Comparison of ENCODE assay signal across 9 cellular contexts in the genomic region with DNA sequence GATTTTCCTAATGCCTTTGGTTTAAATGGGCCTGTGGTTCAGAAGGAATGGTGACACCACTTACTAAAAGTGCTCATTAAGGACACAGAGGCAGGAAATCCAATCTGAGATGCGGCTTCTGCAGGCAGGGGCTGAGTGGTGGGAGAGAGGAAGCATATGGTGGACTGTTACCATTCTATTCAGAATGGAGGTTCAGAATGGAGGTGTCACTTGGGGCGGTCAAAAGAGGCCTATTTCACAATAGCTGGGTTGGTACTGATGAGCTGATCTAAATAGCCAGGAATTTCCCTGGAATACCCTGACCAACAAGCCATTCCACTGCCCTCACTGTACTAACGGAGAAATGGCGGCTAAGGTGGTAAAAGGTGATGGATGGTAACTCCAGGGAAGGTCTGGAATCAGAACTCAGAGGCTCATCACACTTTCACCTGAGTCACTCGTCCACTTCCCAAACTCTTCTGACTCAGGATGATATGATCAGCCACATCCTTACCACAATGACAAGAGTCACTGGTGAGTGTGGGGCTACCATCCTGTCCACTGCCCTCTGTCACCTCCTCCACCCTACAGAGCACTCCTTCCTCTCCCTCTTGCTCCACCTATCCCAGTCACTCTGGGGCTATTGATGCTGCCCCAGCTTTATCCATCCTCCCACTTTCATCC. TPM values are rescaled to one million over a fixed set of nuclear protein-coding genes. Genes with fewer than 3 reads are reported as not detected.
A peak's percentile ranks its signal among the peaks of the same experiment; 100 is the strongest.
DNase-seq lines count a peak whose midpoint lies in the region; ATAC-seq, FAIRE-seq and TF ChIP-seq lines count a peak whose summit lies in the region.
"Had no signal": no experiment of that assay in that cellular context is flagged by ENCODE, and none has a peak within 500 bp of the region (broad histone marks: within the 10 kb centered on the region; RNA-seq: fewer than 3 reads in every experiment).

No MANE protein-coding gene starts in this region.

- H4K20me1 ChIP-seq in keratinocyte (ENCODE audit: control insufficient read depth, extremely low read depth, insufficient read depth, low read length), result no peaks in the 10 kb centered on the region

- no peak overlapping the region for H2AFZ ChIP-seq in keratinocyte (ENCODE audit: control insufficient read depth, low read length)

- DNase-seq in stimulated activated CD4-positive, alpha-beta T cell treated with anti-CD3 and anti-CD28 coated beads, Interleukin-4, amount 100 ng/mL, for 24 hours, result peak; percentile 9
- DNase-seq in stimulated activated CD4-positive, alpha-beta T cell treated with anti-CD3 and anti-CD28 coated beads, Interleukin-12 subunit alpha, Interleukin-12 subunit beta, amount 100 ng/mL, for 4 hours, result no peak
- no peak for DNase-seq in RWPE2 (ENCODE audit: low spot score)
- no peak for DNase-seq in keratinocyte (ENCODE audit: low read depth, low spot score)
- no peak for DNase-seq in aorta
- DNase-seq in cortex of kidney (lab: John Stamatoyannopoulos, UW), result no peak
- no peak for DNase-seq in NCI-H2029 treated with DMSO at 0.1 percent for 48 hours (lab: John Stamatoyannopoulos, UW)

- H3K4me3 ChIP-seq in RWPE2 (ENCODE audit: severe bottlenecking) (no peak overlapping the region), keratinocyte (ENCODE audit: control insufficient read depth in 2 of 3, extremely low read depth in 1 of 3, insufficient read depth in 2 of 3, low read depth in 1 of 3, low read length in 3 of 3) (no peak overlapping the region), aorta (ENCODE audit: low read length in 2 of 2) (no peak overlapping the region)

- intact Hi-C loops in aorta (cut with DNase I), result loop anchor here (1.0 kb wide), 1 partner anchor 82 kb away; no protein-coding TSS in a partner anchor

- ATAC-seq in RWPE2 (ENCODE audit: low read depth) (peak; percentile 67), aorta (ENCODE audit: low FRiP score) (peak; percentile 12), GM18511 (IDR thresholded peaks at IDR 0.05; ENCODE audit: unreplicated experiment) (no peak)

- no peak overlapping the region for H3K9ac ChIP-seq in keratinocyte (ENCODE audit: control insufficient read depth, extremely low read depth, insufficient read depth, low read length)

- H3K36me3 ChIP-seq in RWPE2 (ENCODE audit: low read depth) (peaks cover 60% of the 10 kb centered on the region), keratinocyte (ENCODE audit: control insufficient read depth in 2 of 2, extremely low read depth in 1 of 2, insufficient read depth in 2 of 2, low read length in 2 of 2) (peaks cover 21 to 22% of the 10 kb centered on the region in 2 experiments), aorta (ENCODE audit: control insufficient read depth in 1 of 2, insufficient read depth in 2 of 2, low read length in 1 of 2) (peaks cover 0 to 5% of the 10 kb centered on the region in 2 donors)

- dilution Hi-C loops in keratinocyte (cut with MboI; ENCODE audit: extremely low pct_ligation_motif_present, low sequenced_read_pairs), result no loop called here

- peak; percentile 88 for FAIRE-seq in keratinocyte (lab: Jason Lieb, UNC)

- H3K9me3 ChIP-seq in RWPE2 (ENCODE audit: severe bottlenecking) (no peaks in the 10 kb centered on the region), keratinocyte (ENCODE audit: control insufficient read depth, low read depth, low read length) (no peaks in the 10 kb centered on the region), aorta (ENCODE audit: control insufficient read depth, low read length) (no peaks in the 10 kb centered on the region)
- H3K9me3 ChIP-seq: Caco-2 had no signal

- H3K27ac ChIP-seq in RWPE2 (ENCODE audit: poor library complexity, severe bottlenecking) (peak overlapping the region; percentile 35), keratinocyte (ENCODE audit: control insufficient read depth, insufficient read depth, low read length) (peak overlapping the region; percentile 5), aorta (ENCODE audit: low read depth in 1 of 2, low read length in 2 of 2) (no peak overlapping the region)

- WGBS in aorta, 2 donors, result 91 to 95% methylated on average over 5 of the region's 5 CpGs

- H3K4me2 ChIP-seq in keratinocyte (ENCODE audit: control insufficient read depth, extremely low read depth, insufficient read depth, low read depth, low read length), result peak overlapping the region; percentile 30

- H3K79me2 ChIP-seq in keratinocyte (ENCODE audit: control insufficient read depth, insufficient read depth, low read length), result no peaks in the 10 kb centered on the region

- H3K9me1 ChIP-seq in keratinocyte (ENCODE audit: control insufficient read depth, extremely low read depth, insufficient read depth, low read length), result no peaks in the 10 kb centered on the region

- H3K27me3 ChIP-seq in RWPE2 (ENCODE audit: insufficient read depth, poor library complexity, severe bottlenecking) (no peaks in the 10 kb centered on the region), keratinocyte (ENCODE audit: control insufficient read depth, extremely low read depth, insufficient read depth, low read length) (no peaks in the 10 kb centered on the region), aorta (ENCODE audit: control insufficient read depth in 1 of 2, insufficient read depth in 2 of 2, low read length in 1 of 2) (no peaks in the 10 kb centered on the region)

- H3K4me1 ChIP-seq in RWPE2 (ENCODE audit: insufficient read depth, poor library complexity, severe bottlenecking) (peaks cover 13% of the 10 kb centered on the region), keratinocyte (ENCODE audit: control insufficient read depth, extremely low read depth, insufficient read depth, low read length) (peaks cover 29% of the 10 kb centered on the region), aorta (ENCODE audit: control insufficient read depth in 1 of 2, insufficient read depth in 2 of 2, low read length in 2 of 2) (no peaks in the 10 kb centered on the region)
- H3K4me1 ChIP-seq: Caco-2 had no signal

- no peak for TF ChIP-seq CTCF in RWPE2 (IDR thresholded peaks at IDR 0.05; ENCODE audit: poor library complexity, severe bottlenecking)
- no peak for TF ChIP-seq CTCF in keratinocyte (optimal IDR thresholded peaks at IDR 0.05 in 1 of 3, IDR thresholded peaks at IDR 0.05 in 1 of 3, conservative IDR thresholded peaks at IDR 0.05 in 1 of 3; ENCODE audit: extremely low read depth in 1 of 3, insufficient read depth in 2 of 3, low read length in 3 of 3)

RNA-seq across cellular contexts. Expression of gene RFT1, which starts 15.7 kb away (rescaled TPM):
- polyA plus RNA-seq in keratinocyte (25.5 to 34.4 TPM (median 29.6 TPM) in 3 replicates), aorta (1 to 10 TPM; 5.0 to 5.8 TPM)
- polyA plus RNA-seq in keratinocyte (2011; ENCODE audit: low read depth), result 6.3 TPM
- polyA plus RNA-seq in keratinocyte (2011; cell fraction: cytosol; rRNA removed), result 10.9 and 14.9 TPM in 2 replicates
- polyA plus RNA-seq in keratinocyte (2011; cell fraction: nucleus; rRNA removed), result 27.1 and 29.6 TPM in 2 replicates
- polyA plus RNA-seq in keratinocyte (2012; ENCODE audit: low replicate concordance), result 14.1 and 24.9 TPM in 2 replicates
- polyA minus RNA-seq in keratinocyte, result 64.9 to 81.4 TPM (median 66.8 TPM) in 3 replicates
- polyA minus RNA-seq in keratinocyte (2011; cell fraction: cytosol; rRNA and poly(A)+ RNA removed), result 28.0 TPM
- polyA minus RNA-seq in keratinocyte (2011; cell fraction: nucleus; rRNA and poly(A)+ RNA removed), result 14.2 and 27.4 TPM in 2 replicates
- total RNA-seq in aorta, result 10 to 100 TPM; 11.9 to 16.6 TPM

RNA-seq across cellular contexts. Expression of gene PRKCD, which starts 46.5 kb away (rescaled TPM):
- polyA plus RNA-seq in keratinocyte (24.7 to 32.1 TPM (median 25.1 TPM) in 3 replicates), aorta (10 to 100 TPM; 16.1 to 30.8 TPM)
- 10.5 TPM for polyA plus RNA-seq in keratinocyte (2011; ENCODE audit: low read depth)
- 20.4 and 25.7 TPM in 2 replicates for polyA plus RNA-seq in keratinocyte (2011; cell fraction: cytosol; rRNA removed)
- 36.3 and 41.7 TPM in 2 replicates for polyA plus RNA-seq in keratinocyte (2011; cell fraction: nucleus; rRNA removed)
- 21.6 and 23.7 TPM in 2 replicates for polyA plus RNA-seq in keratinocyte (2012; ENCODE audit: low replicate concordance)
- polyA minus RNA-seq in keratinocyte, result 21.7 to 45.7 TPM (median 30.3 TPM) in 3 replicates
- polyA minus RNA-seq in keratinocyte (2011; cell fraction: cytosol; rRNA and poly(A)+ RNA removed), result 18.0 TPM
- polyA minus RNA-seq in keratinocyte (2011; cell fraction: nucleus; rRNA and poly(A)+ RNA removed), result 18.5 and 23.4 TPM in 2 replicates
- 10 to 100 TPM; 23.6 to 33.4 TPM for total RNA-seq in aorta

Comparison
In these comparisons a context has a peak if more than half of its experiments do, and no peak if none do; other contexts are left out.
1. H3K27ac ChIP-seq: peak in RWPE2 (single experiment) and keratinocyte (single experiment); none in aorta (0 of 2).